ENCODE assay signal across 16 cellular contexts in genomic region chr15:70936326-70936725, GRCh38. TPM values are rescaled to one million over a fixed set of nuclear protein-coding genes. Genes with fewer than 3 reads are reported as not detected.
DNase-seq lines count a peak whose midpoint lies in the region; ATAC-seq, FAIRE-seq and TF ChIP-seq lines count a peak whose summit lies in the region.
"Had no signal": no experiment of that assay in that cellular context is flagged by ENCODE, and none has a peak within 500 bp of the region (broad histone marks: within the 10 kb centered on the region; RNA-seq: fewer than 3 reads in every experiment).

No MANE protein-coding gene starts in this region.

- H3K9me3 ChIP-seq in HEK293 (ENCODE audit: control insufficient read depth, insufficient read depth, low read depth, low read length) (no peaks in the 10 kb centered on the region), ascending aorta (no peaks in the 10 kb centered on the region)

- POLR2A ChIA-PET in HEK293 (lab: Yijun Ruan, JAX): no interaction called here

- intact Hi-C loops in ascending aorta (cut with DNase I): no loop called here

- H3K27me3 ChIP-seq in ascending aorta: no peaks in the 10 kb centered on the region

- TF ChIP-seq CTCF in HEK293 (tag by site-specific recombination; IDR thresholded peaks at IDR 0.05) (no peak), ascending aorta (IDR thresholded peaks at IDR 0.05) (no peak)

- peaks cover 14% of the 10 kb centered on the region for H3K4me1 ChIP-seq in HEK293 (ENCODE audit: control insufficient read depth, insufficient read depth, low read length)
- H3K4me1 ChIP-seq in ascending aorta: no peaks in the 10 kb centered on the region

- CTCF ChIA-PET in HEK293 (lab: Yijun Ruan, JAX): interaction anchor here (0.6 to 1.7 kb wide), 5 partner anchors 15 to 351 kb away, joined by 3 to 4 read pairs (median 3); no protein-coding TSS in a partner anchor

- no peak overlapping the region for H3K4me3 ChIP-seq in HEK293 (ENCODE audit: low read depth, low read length)
- H3K4me3 ChIP-seq in ascending aorta: no peak overlapping the region

- DNase-seq in NCI-H2107 (lab: John Stamatoyannopoulos, UW): peak; percentile 1
- no peak for DNase-seq in COLO829 (ENCODE audit: low spot score)
- no peak for DNase-seq in ascending aorta (ENCODE audit: low spot score in 2 of 2)
- no peak for DNase-seq in NK-92 (lab: John Stamatoyannopoulos, UW; ENCODE audit: unreplicated experiment)
- DNase-seq: activated CD4-positive, alpha-beta memory T cell treated with anti-CD3 and anti-CD28 coated beads for 36 hours; activated gamma-delta T cell; central memory CD4-positive, alpha-beta T cell; KG1 had no signal

- peak; percentile 93 for FAIRE-seq in islet of Langerhans (lab: Jason Lieb, UNC)

- H3K36me3 ChIP-seq in HEK293 (ENCODE audit: control insufficient read depth in 2 of 2, insufficient read depth in 1 of 2, low read length in 2 of 2): no peaks in the 10 kb centered on the region; a peak in 1 of 3 replicates
- H3K36me3 ChIP-seq in ascending aorta: no peaks in the 10 kb centered on the region

- ATAC-seq in SK-N-SH treated with all-trans-retinoic acid at 6 μM for 48 hours (peak; percentile 56), HG03108 (IDR thresholded peaks at IDR 0.05; ENCODE audit: unreplicated experiment) (no peak)
- ATAC-seq: esophagus mucosa, sciatic nerve had no signal

- no peak overlapping the region for H3K27ac ChIP-seq in HEK293 (ENCODE audit: extremely low read depth, low read depth, low read length)
- no peak overlapping the region for H3K27ac ChIP-seq in ascending aorta
- H3K27ac ChIP-seq: C4-2B had no signal

TF ChIP-seq in HEK293, 187 proteins besides CTCF, POLR2A, EP300 and RAD21 (continues in another document):
- no peak for TF ChIP-seq ZNF350 (tag by site-specific recombination; IDR thresholded peaks at IDR 0.05)
- TF ChIP-seq ZNF394 (tag by site-specific recombination; IDR thresholded peaks at IDR 0.05; ENCODE audit: borderline replicate concordance): peak; percentile 44; the same call in 1 of the 2 replicates
- TF ChIP-seq OSR2 (tag by site-specific recombination; IDR thresholded peaks at IDR 0.05): 0 out of 2 replicates have a peak, but pooled peaks have one; percentile 27
- TF ChIP-seq ZNF223 (tag by site-specific recombination; IDR thresholded peaks at IDR 0.05): no peak
- TF ChIP-seq, protein P1, sequence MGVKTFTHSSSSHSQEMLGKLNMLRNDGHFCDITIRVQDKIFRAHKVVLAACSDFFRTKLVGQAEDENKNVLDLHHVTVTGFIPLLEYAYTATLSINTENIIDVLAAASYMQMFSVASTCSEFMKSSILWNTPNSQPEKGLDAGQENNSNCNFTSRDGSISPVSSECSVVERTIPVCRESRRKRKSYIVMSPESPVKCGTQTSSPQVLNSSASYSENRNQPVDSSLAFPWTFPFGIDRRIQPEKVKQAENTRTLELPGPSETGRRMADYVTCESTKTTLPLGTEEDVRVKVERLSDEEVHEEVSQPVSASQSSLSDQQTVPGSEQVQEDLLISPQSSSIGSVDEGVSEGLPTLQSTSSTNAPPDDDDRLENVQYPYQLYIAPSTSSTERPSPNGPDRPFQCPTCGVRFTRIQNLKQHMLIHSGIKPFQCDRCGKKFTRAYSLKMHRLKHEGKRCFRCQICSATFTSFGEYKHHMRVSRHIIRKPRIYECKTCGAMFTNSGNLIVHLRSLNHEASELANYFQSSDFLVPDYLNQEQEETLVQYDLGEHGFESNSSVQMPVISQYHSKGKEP (tag by site-specific recombination; IDR thresholded peaks at IDR 0.05): peak; percentile 88
- TF ChIP-seq ZNF311 (tag by site-specific recombination; IDR thresholded peaks at IDR 0.05; ENCODE audit: borderline replicate concordance): no peak
- 0 out of 2 replicates have a peak, but pooled peaks have one; percentile 19 for TF ChIP-seq ZNF558 (tag by site-specific recombination; IDR thresholded peaks at IDR 0.05)
- TF ChIP-seq PRDM10 (tag by site-specific recombination; IDR thresholded peaks at IDR 0.05): peak; percentile 49
- peak; percentile 75; the same call in 1 of the 2 replicates for TF ChIP-seq ZNF660 (tag by site-specific recombination; IDR thresholded peaks at IDR 0.05)
- TF ChIP-seq ZBTB17 (tag by site-specific recombination; IDR thresholded peaks at IDR 0.05): 0 out of 2 replicates have a peak, but pooled peaks have one; percentile 20

TF ChIP-seq in SK-N-SH treated with all-trans-retinoic acid at 6 μM for 48 hours, 23 proteins besides CTCF, POLR2A, EP300 and RAD21:
- TF ChIP-seq ISL1 (CRISPR knock-in tag; IDR thresholded peaks at IDR 0.05): no peak

RNA-seq across cellular contexts. Expression of gene LRRC49, which starts 43.7 kb away (rescaled TPM):
- 23.1 TPM for total RNA-seq in ascending aorta
- total RNA-seq: T-helper 2 cell treated with Interferon-gamma antibody and Interleukin-4, amounts not matched to agents 100 ng/mL and 5 ng/mL, for 36 hours had no signal

RNA-seq across cellular contexts. Expression of gene THAP10, which starts 44.1 kb away (rescaled TPM):
- 3.1 TPM for total RNA-seq in ascending aorta
